ENCODE assay signal across 9 cellular contexts in the genomic region with DNA sequence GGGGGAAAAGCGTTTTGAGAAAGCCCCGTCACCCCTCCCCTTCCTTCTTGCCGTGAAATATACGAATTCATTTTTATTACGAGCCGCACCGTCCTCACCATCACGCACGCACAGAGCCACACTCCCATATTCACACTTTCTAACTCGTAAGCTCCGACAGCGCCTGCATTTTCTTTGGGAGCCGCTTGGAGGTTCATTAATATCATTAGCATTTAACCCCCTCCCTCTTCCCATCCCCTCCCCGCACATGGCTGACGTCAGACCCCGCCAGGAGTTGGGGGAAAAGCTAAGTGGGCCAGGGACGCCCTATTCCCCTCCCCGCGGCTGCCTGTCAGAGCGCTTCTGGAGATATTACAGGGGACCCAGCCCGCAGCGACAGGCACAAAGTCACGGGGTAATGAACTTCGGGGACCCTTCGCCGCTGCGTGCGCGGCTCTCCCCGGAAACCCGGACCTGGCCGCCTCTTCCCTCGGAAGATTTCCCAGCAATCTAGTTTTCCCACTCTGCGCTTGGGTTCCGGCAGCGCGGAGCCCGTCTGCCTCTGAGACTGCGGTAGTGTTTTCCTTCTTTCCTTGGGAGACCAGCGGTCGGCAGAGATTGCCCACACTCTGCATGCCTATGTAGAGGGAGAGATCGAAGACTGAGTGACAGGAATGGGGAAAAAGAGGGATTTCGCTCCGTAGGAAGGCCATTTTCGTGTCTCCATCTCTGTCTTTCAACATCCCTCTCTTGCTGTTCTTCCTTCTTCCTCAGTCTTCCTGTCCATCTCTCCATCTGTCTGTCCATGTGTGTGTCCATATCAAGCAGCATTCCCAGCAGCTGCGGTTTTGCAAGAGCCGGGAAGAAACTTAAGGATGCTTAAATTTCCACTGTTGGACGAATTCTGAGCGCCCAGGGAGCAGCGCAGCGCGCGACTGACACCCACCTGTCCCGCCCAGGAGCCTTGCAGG. TPM values are rescaled to one million over a fixed set of nuclear protein-coding genes. Genes with fewer than 3 reads are reported as not detected.
A peak's percentile ranks its signal among the peaks of the same experiment; 100 is the strongest.
DNase-seq lines count a peak whose midpoint lies in the region; ATAC-seq and TF ChIP-seq lines count a peak whose summit lies in the region.
"Had no signal": no experiment of that assay in that cellular context is flagged by ENCODE, and none has a peak within 500 bp of the region (broad histone marks: within the 10 kb centered on the region; RNA-seq: fewer than 3 reads in every experiment).

A gene (plus strand): TSS at position 309 of the 950 bp plus-strand sequence. CDS start 744 bp downstream, outside the sequence.

- peaks cover 21 to 49% (median 48%) of the 10 kb centered on the region in 7 donors for H3K4me1 Mint-ChIP-seq in naive thymus-derived CD4-positive, alpha-beta T cell

- DNase-seq in COR-L47 (lab: John Stamatoyannopoulos, UW) (peak; percentile 17), M059J (ENCODE audit: low read depth) (peak; percentile 58), mammary epithelial cell (peak; percentile 25), NOMO-1 (lab: John Stamatoyannopoulos, UW; ENCODE audit: unreplicated experiment in 2 of 2) (no peak), Karpas-422 (no peak)
- peak in 1 of 9 donors; percentile 23 for DNase-seq in naive thymus-derived CD4-positive, alpha-beta T cell
- DNase-seq: transverse colon had no signal

- H3K4me3 ChIP-seq in mammary epithelial cell (replicated peaks in 1 of 3; ENCODE audit: insufficient read depth in 1 of 3, low read depth in 2 of 3, low read length in 3 of 3) (peak within 1 kb of the TSS; percentile 16 to 29 (median 26)), Karpas-422 (ENCODE audit: low read length) (no peak within 1 kb of the TSS)
- no peak within 1 kb of the TSS for H3K4me3 ChIP-seq in naive thymus-derived CD4-positive, alpha-beta T cell (ENCODE audit: low read length)

- H3K27ac ChIP-seq in mammary epithelial cell (ENCODE audit: insufficient read depth, low read depth, low read length) (no peak within 1 kb of the TSS), Karpas-422 (ENCODE audit: low read length) (no peak within 1 kb of the TSS)
- H3K27ac ChIP-seq in naive thymus-derived CD4-positive, alpha-beta T cell (ENCODE audit: low read depth, low read length), result no peak within 1 kb of the TSS
- H3K27ac ChIP-seq: transverse colon had no signal

- no peak for TF ChIP-seq CTCF in mammary epithelial cell (conservative IDR thresholded peaks at IDR 0.05 in 1 of 2, IDR thresholded peaks at IDR 0.05 in 1 of 2; ENCODE audit: extremely low read depth in 1 of 2, insufficient read depth in 1 of 2, low read depth in 1 of 2, low read length in 2 of 2)

- peak within 1 kb of the TSS in 1 of 9 donors; percentile 86 for H3K27ac Mint-ChIP-seq in naive thymus-derived CD4-positive, alpha-beta T cell

- H3K4me1 ChIP-seq in mammary epithelial cell (ENCODE audit: insufficient read depth, low read length) (peaks cover 29% of the 10 kb centered on the region), Karpas-422 (ENCODE audit: low read length) (peaks cover 9% of the 10 kb centered on the region)
- H3K4me1 ChIP-seq in naive thymus-derived CD4-positive, alpha-beta T cell (ENCODE audit: control insufficient read depth in 2 of 2, insufficient read depth in 2 of 2, low read length in 2 of 2), result peaks cover 0 to 20% of the 10 kb centered on the region in 2 donors

- intact Hi-C loops in mammary epithelial cell (cut with micrococcal nuclease), result no loop called here
- intact Hi-C loops in naive thymus-derived CD4-positive, alpha-beta T cell (cut with micrococcal nuclease), result no loop called here

- no peaks in the 10 kb centered on the region for H3K36me3 Mint-ChIP-seq in naive thymus-derived CD4-positive, alpha-beta T cell

- H2AFZ ChIP-seq in mammary epithelial cell (ENCODE audit: low read depth, low read length) (peak within 1 kb of the TSS; percentile 70), Karpas-422 (ENCODE audit: low read length) (no peak within 1 kb of the TSS)

- WGBS in mammary epithelial cell (ENCODE audit: low coverage, missing lambda C conversion rate), result 4% methylated on average over 42 of the region's 54 CpGs

- POLR2A ChIA-PET in naive thymus-derived CD4-positive, alpha-beta T cell (lab: Charles Lee), result no interaction called here

- CTCF ChIA-PET in mammary epithelial cell (lab: Charles Lee; ENCODE audit: low non-redundant PET), result no interaction called here
- CTCF ChIA-PET in naive thymus-derived CD4-positive, alpha-beta T cell (lab: Charles Lee), result no interaction called here

- in situ Hi-C loops in mammary epithelial cell (cut with MboI; ENCODE audit: low sequenced_read_pairs in 2 of 2), result no loop called here

- dilution Hi-C loops in mammary epithelial cell (cut with HindIII; ENCODE audit: low sequenced_read_pairs), result no loop called here

- H3K79me2 ChIP-seq in mammary epithelial cell (ENCODE audit: insufficient read depth, low read length), result no peaks in the 10 kb centered on the region
- H3K79me2 ChIP-seq in Karpas-422 (ENCODE audit: low read length), result no peaks in the 10 kb centered on the region

- H3K9me2 ChIP-seq in Karpas-422 (replicated peaks; ENCODE audit: insufficient read depth, low read length), result no peaks in the 10 kb centered on the region

- H3K9me3 ChIP-seq in mammary epithelial cell (replicated peaks; ENCODE audit: insufficient read depth, low read length) (no peaks in the 10 kb centered on the region), Karpas-422 (ENCODE audit: low read length) (no peaks in the 10 kb centered on the region)
- no peaks in the 10 kb centered on the region for H3K9me3 ChIP-seq in naive thymus-derived CD4-positive, alpha-beta T cell (ENCODE audit: control insufficient read depth in 2 of 3, low read length in 3 of 3)
- H3K9me3 ChIP-seq: transverse colon had no signal

- peaks cover 0 to 12% (median 0%) of the 10 kb centered on the region in 11 donors for H3K9me3 Mint-ChIP-seq in naive thymus-derived CD4-positive, alpha-beta T cell

- H3K27me3 ChIP-seq in mammary epithelial cell (ENCODE audit: insufficient read depth, low read length), result peaks cover 82% of the 10 kb centered on the region
- H3K27me3 ChIP-seq in naive thymus-derived CD4-positive, alpha-beta T cell (ENCODE audit: control insufficient read depth in 2 of 2, insufficient read depth in 2 of 2, low read length in 2 of 2), result peaks cover 4 to 32% of the 10 kb centered on the region in 2 donors
- no peaks in the 10 kb centered on the region for H3K27me3 ChIP-seq in Karpas-422 (ENCODE audit: low read length)

- peak within 1 kb of the TSS in 9 of 10 donors; percentile 29 to 87 (median 68) for H3K4me3 Mint-ChIP-seq in naive thymus-derived CD4-positive, alpha-beta T cell

- no TSS peak for BruUV-seq in mammary epithelial cell (replicated peaks; lab: Mats Ljungman, UMichigan)

- H3K36me3 ChIP-seq in mammary epithelial cell (ENCODE audit: insufficient read depth, low read length) (no peaks in the 10 kb centered on the region), Karpas-422 (ENCODE audit: insufficient read depth, low read length) (no peaks in the 10 kb centered on the region)
- H3K36me3 ChIP-seq in naive thymus-derived CD4-positive, alpha-beta T cell (ENCODE audit: control insufficient read depth in 2 of 3, insufficient read depth in 3 of 3, low read length in 3 of 3), result no peaks in the 10 kb centered on the region
- H3K36me3 ChIP-seq: transverse colon had no signal

- H3K9ac ChIP-seq in mammary epithelial cell (ENCODE audit: insufficient read depth, low read length) (no peak within 1 kb of the TSS), Karpas-422 (ENCODE audit: low read length) (no peak within 1 kb of the TSS)

- H3K4me2 ChIP-seq in mammary epithelial cell (ENCODE audit: insufficient read depth, low read depth, low read length), result peak within 1 kb of the TSS; percentile 65
- no peak within 1 kb of the TSS for H3K4me2 ChIP-seq in Karpas-422 (ENCODE audit: low read depth, low read length, poor library complexity, severe bottlenecking)

- no peak for ATAC-seq in naive thymus-derived CD4-positive, alpha-beta T cell
- ATAC-seq in GM21737 (IDR thresholded peaks at IDR 0.05; ENCODE audit: unreplicated experiment) (no peak), GM19035 (IDR thresholded peaks at IDR 0.05; ENCODE audit: unreplicated experiment) (no peak)

- peaks cover 79 to 93% (median 81%) of the 10 kb centered on the region in 5 donors for H3K27me3 Mint-ChIP-seq in naive thymus-derived CD4-positive, alpha-beta T cell

- no peaks in the 10 kb centered on the region for H4K20me1 ChIP-seq in mammary epithelial cell (ENCODE audit: insufficient read depth, low read length)
- no peaks in the 10 kb centered on the region for H4K20me1 ChIP-seq in Karpas-422 (ENCODE audit: insufficient read depth, low read depth, low read length)

RNA-seq across cellular contexts. Expression of the gene that starts here (rescaled TPM):
- total RNA-seq in M059J (2014; rRNA removed; shearing (Covaris generic)), result 0.37 and 1.2 TPM in 2 replicates
- total RNA-seq in mammary epithelial cell, result under 1 TPM in 1 of 2 donors, not detected in 1; 0.14 TPM
- not detected for polyA plus RNA-seq in mammary epithelial cell
- not detected for polyA minus RNA-seq in mammary epithelial cell
- total RNA-seq in naive thymus-derived CD4-positive, alpha-beta T cell, result not detected
- not detected for polyA plus RNA-seq in naive thymus-derived CD4-positive, alpha-beta T cell
- total RNA-seq in Karpas-422 (2014; rRNA removed; shearing (Covaris generic); ENCODE audit: low replicate concordance), result not detected in 2 replicates
- total RNA-seq: transverse colon had no signal

Comparison
In these comparisons a context has a peak if more than half of its experiments do, and no peak if none do; other contexts are left out.
1. Peak in DNase-seq, H3K4me3 ChIP-seq and H3K4me2 ChIP-seq in mammary epithelial cell; RNA of the gene not detected or under 1 TPM.
2. DNase-seq: peak in COR-L47 (single experiment) and M059J (single experiment); none in NOMO-1 (0 of 2) and Karpas-422 (single experiment).